In genomic region chr2:219209818-219210571, GRCh38 we compare ENCODE assay signal across 13 cellular contexts. TPM values are rescaled to one million over a fixed set of nuclear protein-coding genes. Genes with fewer than 3 reads are reported as not detected.
DNase-seq lines count a peak whose midpoint lies in the region; ATAC-seq and TF ChIP-seq lines count a peak whose summit lies in the region.
"Had no signal": no experiment of that assay in that cellular context is flagged by ENCODE, and none has a peak within 500 bp of the region (broad histone marks: within the 10 kb centered on the region; RNA-seq: fewer than 3 reads in every experiment).

No MANE protein-coding gene starts in this region.

- H3K27ac ChIP-seq in PC-3 (ENCODE audit: low read length) = no peak overlapping the region
- H3K27ac ChIP-seq in spleen = peak overlapping the region in 3 of 8 donors; percentile 8 to 96 (median 69)
- H3K27ac ChIP-seq in GM23338 (ENCODE audit: low read depth) = no peak overlapping the region

- H3K9me3 Mint-ChIP-seq in activated CD8-positive, alpha-beta memory T cell treated with anti-CD3 and anti-CD28 coated beads, Interleukin-2, amount 10 ng/mL, durations not matched to agents 7 days and 5 days (ENCODE audit: low read depth) = no peaks in the 10 kb centered on the region
- H3K9me3 Mint-ChIP-seq in brain (no peaks in the 10 kb centered on the region), GM23338 (no peaks in the 10 kb centered on the region)

- H3K27me3 ChIP-seq in PC-3 (ENCODE audit: low read length) (no peaks in the 10 kb centered on the region), spleen (replicated peaks in 1 of 7) (no peaks in the 10 kb centered on the region), GM23338 (ENCODE audit: insufficient read depth) (no peaks in the 10 kb centered on the region), H7 (ENCODE audit: control insufficient read depth, insufficient read depth, low read length) (no peaks in the 10 kb centered on the region)

- H3K4me1 Mint-ChIP-seq in activated CD8-positive, alpha-beta memory T cell treated with anti-CD3 and anti-CD28 coated beads, Interleukin-2, amount 10 ng/mL, durations not matched to agents 7 days and 5 days = peaks cover 60% of the 10 kb centered on the region
- H3K4me1 Mint-ChIP-seq in brain (peaks cover 34% of the 10 kb centered on the region), GM23338 (peaks cover 13% of the 10 kb centered on the region; the same call in 2 of the 3 replicates)

- POLR2A ChIA-PET in PC-3 (lab: Charles Lee; ENCODE audit: unreplicated experiment) = no interaction called here

- H3K4me2 ChIP-seq in PC-3 (ENCODE audit: low read length) = no peak overlapping the region
- no peak overlapping the region for H3K4me2 ChIP-seq in GM23338

- no peak overlapping the region for H3K9ac ChIP-seq in PC-3 (ENCODE audit: low read length)

- no TSS peak for BruUV-seq in PC-3 (replicated peaks; lab: Mats Ljungman, UMichigan)

- H3K27me3 Mint-ChIP-seq in activated CD8-positive, alpha-beta memory T cell treated with anti-CD3 and anti-CD28 coated beads, Interleukin-2, amount 10 ng/mL, durations not matched to agents 7 days and 5 days = no peaks in the 10 kb centered on the region
- H3K27me3 Mint-ChIP-seq in brain (no peaks in the 10 kb centered on the region), GM23338 (ENCODE audit: insufficient read depth, low read depth, poor library complexity) (peaks cover 11% of the 10 kb centered on the region)

- H3K79me2 ChIP-seq in PC-3 (ENCODE audit: low read length) (peaks cover 5% of the 10 kb centered on the region; the same call in 1 of the 2 replicates), GM23338 (replicated peaks; ENCODE audit: insufficient read depth) (no peaks in the 10 kb centered on the region)

- peaks cover 26% of the 10 kb centered on the region for H3K36me3 Mint-ChIP-seq in activated CD8-positive, alpha-beta memory T cell treated with anti-CD3 and anti-CD28 coated beads, Interleukin-2, amount 10 ng/mL, durations not matched to agents 7 days and 5 days
- peaks cover 34% of the 10 kb centered on the region for H3K36me3 Mint-ChIP-seq in brain
- H3K36me3 Mint-ChIP-seq in GM23338 (ENCODE audit: low read depth) = peaks cover 56% of the 10 kb centered on the region

- H3K36me3 ChIP-seq in PC-3 (ENCODE audit: low read depth, low read length) = peaks cover 4% of the 10 kb centered on the region
- peaks cover 0 to 69% (median 15%) of the 10 kb centered on the region in 6 donors for H3K36me3 ChIP-seq in spleen
- H3K36me3 ChIP-seq in GM23338 (ENCODE audit: insufficient read depth) = no peaks in the 10 kb centered on the region; the same call in 1 of the 2 replicates
- peaks cover 24% of the 10 kb centered on the region for H3K36me3 ChIP-seq in H7 (replicated peaks; ENCODE audit: control insufficient read depth, insufficient read depth, low read length)

- H3F3A ChIP-seq in PC-3 (ENCODE audit: low read length, unreplicated experiment) (no peaks in the 10 kb centered on the region), GM23338 (replicated peaks; ENCODE audit: low read depth) (peaks cover 15% of the 10 kb centered on the region; the same call in 1 of the 2 replicates)

- H3K4me3 Mint-ChIP-seq in activated CD8-positive, alpha-beta memory T cell treated with anti-CD3 and anti-CD28 coated beads, Interleukin-2, amount 10 ng/mL, durations not matched to agents 7 days and 5 days = peak overlapping the region; percentile 28
- peak overlapping the region in 2 of 5 experiments; percentile 54 to 69 for H3K4me3 Mint-ChIP-seq in brain
- H3K4me3 Mint-ChIP-seq in GM23338 = no peak overlapping the region; the same call in 2 of the 3 replicates

- 70 to 80% (median 73%) methylated on average over 15 of the region's 15 CpGs for WGBS in spleen, 5 donors

- H2AFZ ChIP-seq in PC-3 (ENCODE audit: low read length) (no peak overlapping the region), GM23338 (no peak overlapping the region)

- H3K27ac Mint-ChIP-seq in activated CD8-positive, alpha-beta memory T cell treated with anti-CD3 and anti-CD28 coated beads, Interleukin-2, amount 10 ng/mL, durations not matched to agents 7 days and 5 days = peak overlapping the region; percentile 93
- H3K27ac Mint-ChIP-seq in brain (peak overlapping the region in 3 of 5 experiments; percentile 2 to 75 (median 46)), GM23338 (no peak overlapping the region)

- H3K4me3 ChIP-seq in PC-3 (ENCODE audit: low read length) (no peak overlapping the region), spleen (no peak overlapping the region), GM23338 (no peak overlapping the region), H7 (ENCODE audit: insufficient read depth, low read depth, low read length) (no peak overlapping the region)

- H4K20me1 ChIP-seq in PC-3 (ENCODE audit: low read length) = no peaks in the 10 kb centered on the region
- H4K20me1 ChIP-seq in GM23338 (replicated peaks; ENCODE audit: insufficient read depth) = no peaks in the 10 kb centered on the region; the same call in 1 of the 2 replicates

- TF ChIP-seq CTCF in PC-3 (conservative IDR thresholded peaks at IDR 0.05; ENCODE audit: low read depth, low read length) (no peak), brain (conservative IDR thresholded peaks at IDR 0.05) (no peak), spleen (IDR thresholded peaks at IDR 0.05 in 8 of 11, conservative IDR thresholded peaks at IDR 0.05 in 3 of 11) (no peak), GM23338 (conservative IDR thresholded peaks at IDR 0.05; ENCODE audit: low read depth in 2 of 2) (no peak)

- H3K9me3 ChIP-seq in PC-3 (ENCODE audit: low read length) = no peaks in the 10 kb centered on the region
- H3K9me3 ChIP-seq in spleen = no peaks in the 10 kb centered on the region

- DNase-seq in activated CD8-positive, alpha-beta memory T cell treated with anti-CD3 and anti-CD28 coated beads, Interleukin-2, amount 10 ng/mL, durations not matched to agents 7 days and 5 days = no peak
- no peak for DNase-seq in activated CD8-positive, alpha-beta memory T cell treated with anti-CD3 and anti-CD28 coated beads, Interleukin-2, amount 50 U/mL, for 48 hours
- DNase-seq in PC-3 (peak; percentile 1), spleen (peak; percentile 67), iPS-NIHi7 (ENCODE audit: extremely low spot score) (no peak), GM23338 (ENCODE audit: low spot score) (no peak), H7 (no peak)
- DNase-seq: amniotic stem cell; glutamatergic neuron; NCI-H2029; NCI-H748 treated with DMSO at 0.1 percent for 48 hours; stimulated activated naive CD4-positive, alpha-beta T cell had no signal

- H3K9me2 ChIP-seq in PC-3 (replicated peaks; ENCODE audit: low read length) (no peaks in the 10 kb centered on the region), GM23338 (ENCODE audit: insufficient read depth) (no peaks in the 10 kb centered on the region)

- intact Hi-C loops in PC-3 (cut with micrococcal nuclease) (no loop called here), spleen (cut with DNase I; ENCODE audit: low total_unique reads) (loop anchor here (5.0 kb wide), 1 partner anchor 38 kb away; the partner anchor contains the start of gene SLC23A3)

- ATAC-seq in activated CD8-positive, alpha-beta memory T cell treated with anti-CD3 and anti-CD28 coated beads, Interleukin-2, amount 10 ng/mL, durations not matched to agents 7 days and 5 days = no peak
- ATAC-seq in PC-3 (no peak), GM23338 (no peak)

- CTCF ChIA-PET in activated CD8-positive, alpha-beta memory T cell treated with anti-CD3 and anti-CD28 coated beads, Interleukin-2, amount 10 ng/mL, durations not matched to agents 7 days and 5 days (lab: Charles Lee) = interaction anchor here (2.1 to 7.9 kb wide), 8 partner anchors 29 to 85 kb away, joined by 7 to 92 read pairs (median 30); partner anchors contain the start of genes CNPPD1, NHEJ1 and SLC23A3
- CTCF ChIA-PET in PC-3 (lab: Charles Lee) = no interaction called here

- H3K4me1 ChIP-seq in PC-3 (ENCODE audit: insufficient read depth, low read length) = peaks cover 20% of the 10 kb centered on the region
- peaks cover 7 to 72% (median 35%) of the 10 kb centered on the region in 6 donors for H3K4me1 ChIP-seq in spleen
- H3K4me1 ChIP-seq in GM23338 (ENCODE audit: insufficient read depth) = peaks cover 15% of the 10 kb centered on the region

- no peak for TF ChIP-seq POLR2A in spleen (IDR thresholded peaks at IDR 0.05)

RNA-seq across cellular contexts. Expression of gene ZFAND2B, which starts 3.4 kb away (rescaled TPM):
- total RNA-seq in activated CD8-positive, alpha-beta memory T cell treated with anti-CD3 and anti-CD28 coated beads, Interleukin-2, amount 10 ng/mL, durations not matched to agents 7 days and 5 days = 10 to 100 TPM; 60.2 to 60.6 TPM
- 47.5 and 49.5 TPM in 2 replicates for total RNA-seq in PC-3 (2014; rRNA removed)
- polyA plus RNA-seq in brain (ENCODE audit: insufficient read depth, low read depth, low replicate concordance) = 40.3 TPM
- 10 to 100 TPM; 46.3 to 77.7 (median 49.8) TPM for total RNA-seq in spleen
- 10 to 100 TPM; 39.4 to 63.6 (median 55.0) TPM for polyA plus RNA-seq in spleen
- 21.5 and 30.0 TPM in 2 replicates for total RNA-seq in GM23338 (2014; rRNA removed; shearing (Covaris generic))
- polyA plus RNA-seq in GM23338 (2016; fragmentation: Nextera tagmentation; extraction: Ambion mirVana) = 13.1 and 16.3 TPM in 2 replicates
- 25.3 and 29.9 TPM in 2 replicates for total RNA-seq in H7 (2014; rRNA removed; shearing (Covaris generic))

RNA-seq across cellular contexts. Expression of gene ABCB6, which starts 8.8 kb away (rescaled TPM):
- total RNA-seq in activated CD8-positive, alpha-beta memory T cell treated with anti-CD3 and anti-CD28 coated beads, Interleukin-2, amount 10 ng/mL, durations not matched to agents 7 days and 5 days = 10 to 100 TPM; 12.6 to 15.2 TPM
- total RNA-seq in PC-3 (2014; rRNA removed) (21.1 and 23.9 TPM in 2 replicates), spleen (10 to 100 TPM in 5 of 7 donors, 1 to 10 TPM in 2; 8.4 to 19.5 (median 11.4) TPM)
- polyA plus RNA-seq in brain (ENCODE audit: insufficient read depth, low read depth, low replicate concordance) (24.3 TPM), spleen (10 to 100 TPM; 15.9 to 28.7 (median 28.0) TPM), GM23338 (2016; fragmentation: Nextera tagmentation; extraction: Ambion mirVana) (26.2 and 29.8 TPM in 2 replicates)
- 35.1 and 43.6 TPM in 2 replicates for total RNA-seq in GM23338 (2014; rRNA removed; shearing (Covaris generic))
- total RNA-seq in H7 (2014; rRNA removed; shearing (Covaris generic)) = 50.4 and 74.8 TPM in 2 replicates

RNA-seq across cellular contexts. Expression of gene ATG9A, which starts 19.4 kb away (rescaled TPM):
- 10 to 100 TPM; 56.6 to 60.7 TPM for total RNA-seq in activated CD8-positive, alpha-beta memory T cell treated with anti-CD3 and anti-CD28 coated beads, Interleukin-2, amount 10 ng/mL, durations not matched to agents 7 days and 5 days
- total RNA-seq in PC-3 (2014; rRNA removed) (59.6 and 77.2 TPM in 2 replicates), spleen (10 to 100 TPM; 34.7 to 68.2 (median 47.2) TPM)
- polyA plus RNA-seq in brain (ENCODE audit: insufficient read depth, low read depth, low replicate concordance) (59.1 TPM), spleen (10 to 100 TPM in 2 of 3 donors, 1 to 10 TPM in 1; 9.4 to 13.8 (median 12.6) TPM), GM23338 (2016; fragmentation: Nextera tagmentation; extraction: Ambion mirVana) (18.0 and 20.7 TPM in 2 replicates)
- 54.2 and 62.7 TPM in 2 replicates for total RNA-seq in GM23338 (2014; rRNA removed; shearing (Covaris generic))
- 32.5 and 38.6 TPM in 2 replicates for total RNA-seq in H7 (2014; rRNA removed; shearing (Covaris generic))

RNA-seq across cellular contexts. Expression of gene ANKZF1, which starts 19.6 kb away (rescaled TPM):
- 100 to 1,000 TPM in 1 of 2 experiments, 10 to 100 TPM in 1; 89.4 to 105 TPM for total RNA-seq in activated CD8-positive, alpha-beta memory T cell treated with anti-CD3 and anti-CD28 coated beads, Interleukin-2, amount 10 ng/mL, durations not matched to agents 7 days and 5 days
- total RNA-seq in PC-3 (2014; rRNA removed) (67.9 and 78.5 TPM in 2 replicates), spleen (100 to 1,000 TPM in 1 of 7 donors, 10 to 100 TPM in 6; 68.3 to 141 (median 74.0) TPM)
- polyA plus RNA-seq in brain (ENCODE audit: insufficient read depth, low read depth, low replicate concordance) (19.2 TPM), spleen (10 to 100 TPM; 30.5 to 70.2 (median 54.7) TPM), GM23338 (2016; fragmentation: Nextera tagmentation; extraction: Ambion mirVana) (29.9 TPM in 2 replicates)
- total RNA-seq in GM23338 (2014; rRNA removed; shearing (Covaris generic)) = 51.2 and 61.9 TPM in 2 replicates
- 56.9 and 63.4 TPM in 2 replicates for total RNA-seq in H7 (2014; rRNA removed; shearing (Covaris generic))

RNA-seq across cellular contexts. Expression of gene RETREG2, which starts 31.9 kb away (rescaled TPM):
- total RNA-seq in activated CD8-positive, alpha-beta memory T cell treated with anti-CD3 and anti-CD28 coated beads, Interleukin-2, amount 10 ng/mL, durations not matched to agents 7 days and 5 days = 100 to 1,000 TPM in 1 of 2 experiments, 10 to 100 TPM in 1; 95.8 to 110 TPM
- total RNA-seq in PC-3 (2014; rRNA removed) = 61.0 and 87.2 TPM in 2 replicates
- polyA plus RNA-seq in brain (ENCODE audit: insufficient read depth, low read depth, low replicate concordance) = 161 TPM
- total RNA-seq in spleen = 100 to 1,000 TPM in 2 of 7 donors, 10 to 100 TPM in 5; 51.5 to 101 (median 76.3) TPM
- polyA plus RNA-seq in spleen = 10 to 100 TPM; 30.0 to 47.2 (median 32.8) TPM
- total RNA-seq in GM23338 (2014; rRNA removed; shearing (Covaris generic)) = 35.1 and 41.8 TPM in 2 replicates
- 12.7 and 13.2 TPM in 2 replicates for polyA plus RNA-seq in GM23338 (2016; fragmentation: Nextera tagmentation; extraction: Ambion mirVana)
- 60.2 and 64.5 TPM in 2 replicates for total RNA-seq in H7 (2014; rRNA removed; shearing (Covaris generic))

Comparison
In these comparisons a context has a peak if more than half of its experiments do, and no peak if none do; other contexts are left out.
1. DNase-seq: peak in PC-3 (single experiment) and spleen (single experiment); none in activated CD8-positive, alpha-beta memory T cell treated with anti-CD3 and anti-CD28 coated beads, Interleukin-2, amount 10 ng/mL, durations not matched to agents 7 days and 5 days (single experiment), activated CD8-positive, alpha-beta memory T cell treated with anti-CD3 and anti-CD28 coated beads, Interleukin-2, amount 50 U/mL, for 48 hours (single experiment), iPS-NIHi7 (single experiment), GM23338 (single experiment) and H7 (single experiment).